ENCODE assay signal across 8 cellular contexts in the genomic region with DNA sequence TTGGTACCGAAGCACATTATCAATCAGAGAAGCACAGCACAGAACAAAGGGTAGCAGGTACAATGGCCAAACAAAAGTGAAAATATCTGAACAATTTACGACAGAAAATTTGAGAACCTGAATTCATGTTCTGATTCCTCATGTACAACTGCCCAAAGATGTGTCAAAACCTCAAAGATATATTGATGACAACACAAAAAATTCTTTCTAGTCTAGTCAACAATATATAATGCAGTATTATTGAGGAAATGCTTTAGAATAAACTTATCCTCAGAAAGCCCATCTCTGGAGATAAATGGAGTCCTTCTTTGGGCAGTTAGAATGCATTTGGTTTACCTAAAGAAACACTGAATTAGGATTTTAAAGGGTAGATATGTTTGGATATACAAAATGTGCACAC.
"Had no signal": no experiment of that assay in that cellular context is flagged by ENCODE, and none has a peak within 500 bp of the region (broad histone marks: within the 10 kb centered on the region; RNA-seq: fewer than 3 reads in every experiment).

No MANE protein-coding gene starts in this region.

- H3K9ac ChIP-seq: GM23248 had no signal

- H3K27ac ChIP-seq: GM23248, HL-60 had no signal

- H2AFZ ChIP-seq: GM23248 had no signal

- H3K36me3 ChIP-seq: HAP-1 had no signal

- DNase-seq: GM23248, GOT3, H7, HFFc6, KG1 had no signal

- H3K4me1 ChIP-seq: HAP-1 had no signal

- H3K9me3 ChIP-seq: HAP-1 had no signal

- H3K4me3 ChIP-seq: GM23248, HAP-1 had no signal

- ATAC-seq: HCT116 had no signal
